ENCODE assay signal across 2 cellular contexts in the genomic region with DNA sequence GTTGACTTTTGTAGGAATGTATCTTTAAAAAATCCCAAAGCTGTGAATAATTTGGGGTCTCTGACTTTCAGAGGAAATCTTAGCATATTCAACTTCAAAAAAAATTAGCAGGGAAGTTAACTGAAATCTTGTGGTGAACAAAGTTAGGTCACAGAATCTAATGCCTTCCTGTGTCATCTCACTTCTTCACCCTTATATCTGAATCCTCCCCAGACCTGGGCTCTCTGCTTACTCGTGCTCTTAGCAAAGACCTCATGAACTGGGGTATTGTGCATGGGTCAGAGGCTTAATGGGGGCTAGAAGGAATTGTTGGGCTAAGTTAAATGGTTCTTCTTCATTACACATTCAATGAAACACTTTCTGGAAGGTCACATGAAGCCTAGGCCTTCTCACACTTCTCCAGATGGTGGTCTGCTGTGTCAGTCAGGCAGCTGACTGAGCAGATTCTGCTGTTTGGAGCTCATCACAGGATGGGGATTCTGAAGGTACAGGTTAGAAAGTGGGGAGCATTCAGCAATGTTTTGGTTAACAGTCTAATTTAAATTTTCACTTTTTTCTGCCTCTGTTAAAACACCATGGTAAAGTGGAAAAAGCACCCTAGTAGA.
TF ChIP-seq lines count a peak whose summit lies in the region.

No MANE protein-coding gene starts in this region.

TF ChIP-seq in HepG2, 621 proteins besides CTCF, POLR2A, EP300 and RAD21:
- TF ChIP-seq, protein P1, sequence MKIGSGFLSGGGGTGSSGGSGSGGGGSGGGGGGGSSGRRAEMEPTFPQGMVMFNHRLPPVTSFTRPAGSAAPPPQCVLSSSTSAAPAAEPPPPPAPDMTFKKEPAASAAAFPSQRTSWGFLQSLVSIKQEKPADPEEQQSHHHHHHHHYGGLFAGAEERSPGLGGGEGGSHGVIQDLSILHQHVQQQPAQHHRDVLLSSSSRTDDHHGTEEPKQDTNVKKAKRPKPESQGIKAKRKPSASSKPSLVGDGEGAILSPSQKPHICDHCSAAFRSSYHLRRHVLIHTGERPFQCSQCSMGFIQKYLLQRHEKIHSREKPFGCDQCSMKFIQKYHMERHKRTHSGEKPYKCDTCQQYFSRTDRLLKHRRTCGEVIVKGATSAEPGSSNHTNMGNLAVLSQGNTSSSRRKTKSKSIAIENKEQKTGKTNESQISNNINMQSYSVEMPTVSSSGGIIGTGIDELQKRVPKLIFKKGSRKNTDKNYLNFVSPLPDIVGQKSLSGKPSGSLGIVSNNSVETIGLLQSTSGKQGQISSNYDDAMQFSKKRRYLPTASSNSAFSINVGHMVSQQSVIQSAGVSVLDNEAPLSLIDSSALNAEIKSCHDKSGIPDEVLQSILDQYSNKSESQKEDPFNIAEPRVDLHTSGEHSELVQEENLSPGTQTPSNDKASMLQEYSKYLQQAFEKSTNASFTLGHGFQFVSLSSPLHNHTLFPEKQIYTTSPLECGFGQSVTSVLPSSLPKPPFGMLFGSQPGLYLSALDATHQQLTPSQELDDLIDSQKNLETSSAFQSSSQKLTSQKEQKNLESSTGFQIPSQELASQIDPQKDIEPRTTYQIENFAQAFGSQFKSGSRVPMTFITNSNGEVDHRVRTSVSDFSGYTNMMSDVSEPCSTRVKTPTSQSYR (CRISPR knock-in tag; IDR thresholded peaks at IDR 0.05; ENCODE audit: borderline replicate concordance), result no peak
- TF ChIP-seq MAFK (conservative IDR thresholded peaks at IDR 0.05 in 1 of 2, IDR thresholded peaks at IDR 0.05 in 1 of 2; ENCODE audit: low read length in 2 of 2) (0 out of 4 replicates have a peak, but pooled peaks have one; percentile 11 to 18), ZNF839 (CRISPR knock-in tag; IDR thresholded peaks at IDR 0.05; ENCODE audit: borderline replicate concordance) (no peak)

TF ChIP-seq in IMR-90, 13 proteins besides CTCF, POLR2A, EP300 and RAD21:
- TF ChIP-seq FOS (IDR thresholded peaks at IDR 0.05; ENCODE audit: low read depth, low read length) (no peak), MAFK (IDR thresholded peaks at IDR 0.05; ENCODE audit: low read depth, low read length) (no peak), RCOR1 (IDR thresholded peaks at IDR 0.05; ENCODE audit: insufficient replicate concordance, low read length) (no peak), MXI1 (IDR thresholded peaks at IDR 0.05; ENCODE audit: borderline replicate concordance, low read depth, low read length) (no peak), MAZ (IDR thresholded peaks at IDR 0.05; ENCODE audit: borderline replicate concordance, low read depth, low read length) (no peak), SMC3 (IDR thresholded peaks at IDR 0.05; ENCODE audit: low read depth, low read length) (no peak), CHD1 (IDR thresholded peaks at IDR 0.05; ENCODE audit: low read depth, low read length) (no peak)
- TF ChIP-seq, protein P2, sequence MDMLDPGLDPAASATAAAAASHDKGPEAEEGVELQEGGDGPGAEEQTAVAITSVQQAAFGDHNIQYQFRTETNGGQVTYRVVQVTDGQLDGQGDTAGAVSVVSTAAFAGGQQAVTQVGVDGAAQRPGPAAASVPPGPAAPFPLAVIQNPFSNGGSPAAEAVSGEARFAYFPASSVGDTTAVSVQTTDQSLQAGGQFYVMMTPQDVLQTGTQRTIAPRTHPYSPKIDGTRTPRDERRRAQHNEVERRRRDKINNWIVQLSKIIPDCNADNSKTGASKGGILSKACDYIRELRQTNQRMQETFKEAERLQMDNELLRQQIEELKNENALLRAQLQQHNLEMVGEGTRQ (IDR thresholded peaks at IDR 0.05; ENCODE audit: low read depth, low read length), result no peak
